ENCODE assay signal across 20 cellular contexts in genomic region chr5:10486511-10487344, GRCh38. TPM values are rescaled to one million over a fixed set of nuclear protein-coding genes. Genes with fewer than 3 reads are reported as not detected.
"Had no signal": no experiment of that assay in that cellular context is flagged by ENCODE, and none has a peak within 500 bp of the region (broad histone marks: within the 10 kb centered on the region; RNA-seq: fewer than 3 reads in every experiment).

No MANE protein-coding gene starts in this region.

- DNase-seq: activated CD4-positive, alpha-beta memory T cell treated with anti-CD3 and anti-CD28 coated beads, Interleukin-2, amount 10 ng/mL, durations not matched to agents 7 days and 5 days; activated CD8-positive, alpha-beta memory T cell treated with anti-CD3 and anti-CD28 coated beads, Interleukin-2, amount 10 ng/mL, durations not matched to agents 7 days and 5 days; activated naive CD8-positive, alpha-beta T cell treated with anti-CD3 and anti-CD28 coated beads for 36 hours; amniotic stem cell; dermis blood vessel endothelial cell; foreskin melanocyte; hypothalamus; kidney; left lung; naive B cell; ovary; psoas muscle; right lobe of liver; stimulated activated CD4-positive, alpha-beta T cell treated with anti-CD3 and anti-CD28 coated beads, Interleukin-4, amount 100 ng/mL, for 24 hours had no signal

- H3K27ac ChIP-seq: ovary, psoas muscle, right lobe of liver, thoracic aorta, VCaP had no signal

- H3K4me1 ChIP-seq: psoas muscle, right lobe of liver had no signal

- H3K4me3 ChIP-seq: left lung, mucosa of descending colon, ovary, psoas muscle, right lobe of liver, smooth muscle cell, thoracic aorta had no signal

- H3K9me3 ChIP-seq: left lung, mucosa of descending colon, ovary, psoas muscle, right lobe of liver, thoracic aorta had no signal

- H3K4me2 ChIP-seq: smooth muscle cell had no signal

- H3K27me3 ChIP-seq: left lung, ovary, right lobe of liver had no signal

- H3K36me3 ChIP-seq: left lung, ovary, right lobe of liver, thoracic aorta had no signal

RNA-seq across cellular contexts. Expression of gene ROPN1L, which starts 45.0 kb away (rescaled TPM):
- total RNA-seq: activated naive CD8-positive, alpha-beta T cell treated with anti-CD3 and anti-CD28 coated beads for 36 hours; epithelial cell of proximal tubule; mucosa of descending colon; thoracic aorta; ureter had no signal
- polyA plus RNA-seq: smooth muscle cell had no signal
